In the genomic region with DNA sequence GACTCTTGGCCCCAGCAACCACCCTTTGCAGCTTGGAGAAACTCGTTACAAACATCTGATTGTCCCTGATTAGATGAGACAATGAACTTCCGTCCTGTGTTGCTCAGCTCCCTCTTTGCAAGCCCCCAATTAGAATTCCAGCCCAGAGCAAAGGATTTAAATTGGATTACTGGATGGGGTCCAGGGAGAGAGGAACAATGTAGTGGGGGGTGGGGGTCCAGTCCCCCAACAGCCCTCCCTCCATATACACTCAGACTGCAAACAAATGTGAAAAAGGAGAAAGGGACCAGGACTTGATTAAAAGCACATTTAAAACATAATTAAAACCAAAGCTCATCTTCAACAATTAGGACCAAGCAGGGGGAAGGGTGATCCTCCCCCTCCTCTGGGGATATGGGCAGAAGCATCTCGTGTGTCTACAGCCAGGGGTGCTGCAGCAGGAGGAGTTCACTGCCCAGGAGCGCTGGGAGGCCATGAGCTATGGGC, we compare ENCODE assay signal across 25 cellular contexts.
DNase-seq lines count a peak whose midpoint lies in the region; ATAC-seq and TF ChIP-seq lines count a peak whose summit lies in the region.
"Had no signal": no experiment of that assay in that cellular context is flagged by ENCODE, and none has a peak within 500 bp of the region (broad histone marks: within the 10 kb centered on the region; RNA-seq: fewer than 3 reads in every experiment).

No MANE protein-coding gene starts in this region.

- peak overlapping the region; percentile 16 for H3K4me3 Mint-ChIP-seq in CD8-positive, alpha-beta T cell
- H3K4me3 Mint-ChIP-seq in endodermal cell, result peak overlapping the region; percentile 21
- H3K4me3 Mint-ChIP-seq in stimulated activated memory B cell treated with anti-CD40 and anti-IgM and Interleukin-4, amounts not matched to agents 10 μg/mL and 1 μg/mL and 100 μg/mL, for 72 hours, result no peak overlapping the region
- H3K4me3 Mint-ChIP-seq: activated naive CD4-positive, alpha-beta T cell treated with anti-CD3 and anti-CD28 coated beads for 36 hours; activated T-cell treated with anti-CD3 and anti-CD28 coated beads, Interleukin-2, amount 50 U/mL, for 72 hours; WTC11 had no signal

- dilution Hi-C loops in mammary epithelial cell (cut with HindIII; ENCODE audit: low sequenced_read_pairs), result no loop called here

- no peak overlapping the region for H3K23ac ChIP-seq in neuronal stem cell (ENCODE audit: low read depth, low read length, poor library complexity)

- POLR2A ChIA-PET in CD8-positive, alpha-beta T cell (lab: Charles Lee), result no interaction called here
- POLR2A ChIA-PET in SK-N-SH (lab: Yijun Ruan, JAX), result interaction anchor here (0.6 to 2.2 kb wide), 15 partner anchors 40 to 877 kb away, joined by 3 to 19 read pairs (median 4); a partner anchor contains a TSS

- ATAC-seq in CD8-positive, alpha-beta T cell, result no peak
- ATAC-seq in psoas muscle, result no peak
- ATAC-seq in stimulated activated memory B cell treated with anti-CD40 and anti-IgM and Interleukin-4, amounts not matched to agents 10 μg/mL and 1 μg/mL and 100 μg/mL, for 72 hours, result no peak
- ATAC-seq: activated T-cell treated with anti-CD3 and anti-CD28 coated beads, Interleukin-2, amount 50 U/mL, for 72 hours; WTC11 had no signal

- H3K4me3 ChIP-seq in CD8-positive, alpha-beta T cell (ENCODE audit: low read depth, low read length), result no peak overlapping the region
- H3K4me3 ChIP-seq in SK-N-SH (ENCODE audit: low read depth in 2 of 2, low read length in 1 of 2) (no peak overlapping the region), endodermal cell (ENCODE audit: low read length) (peak overlapping the region; percentile 21), neuronal stem cell (ENCODE audit: low read length in 2 of 2) (no peak overlapping the region), psoas muscle (no peak overlapping the region), mammary epithelial cell (replicated peaks in 1 of 3; ENCODE audit: insufficient read depth in 1 of 3, low read depth in 2 of 3, low read length in 3 of 3) (no peak overlapping the region)
- H3K4me3 ChIP-seq: breast epithelium, lung, skin epidermis had no signal

- peaks cover 19% of the 10 kb centered on the region for H3K4me1 Mint-ChIP-seq in CD8-positive, alpha-beta T cell (ENCODE audit: low read depth)
- peaks cover 45% of the 10 kb centered on the region for H3K4me1 Mint-ChIP-seq in endodermal cell
- H3K4me1 Mint-ChIP-seq in stimulated activated memory B cell treated with anti-CD40 and anti-IgM and Interleukin-4, amounts not matched to agents 10 μg/mL and 1 μg/mL and 100 μg/mL, for 72 hours, result no peaks in the 10 kb centered on the region
- H3K4me1 Mint-ChIP-seq: WTC11 had no signal

- H3K27me3 ChIP-seq in CD8-positive, alpha-beta T cell (ENCODE audit: insufficient read depth, low read length), result no peaks in the 10 kb centered on the region
- H3K27me3 ChIP-seq in SK-N-SH (ENCODE audit: insufficient read depth) (no peaks in the 10 kb centered on the region), endodermal cell (ENCODE audit: control insufficient read depth, insufficient read depth, low read length, poor library complexity, severe bottlenecking) (no peaks in the 10 kb centered on the region), neuronal stem cell (ENCODE audit: control insufficient read depth in 3 of 3, insufficient read depth in 3 of 3, low read depth in 1 of 3, low read length in 3 of 3) (peaks cover 0 to 26% (median 0%) of the 10 kb centered on the region in 3 experiments), psoas muscle (ENCODE audit: insufficient read depth in 3 of 3, low read length in 2 of 3) (no peaks in the 10 kb centered on the region), mammary epithelial cell (ENCODE audit: insufficient read depth, low read length) (no peaks in the 10 kb centered on the region)
- H3K27me3 ChIP-seq: breast epithelium had no signal

- H3K9me3 Mint-ChIP-seq in CD8-positive, alpha-beta T cell, result no peaks in the 10 kb centered on the region
- H3K9me3 Mint-ChIP-seq in endodermal cell, result no peaks in the 10 kb centered on the region
- H3K9me3 Mint-ChIP-seq in stimulated activated memory B cell treated with anti-CD40 and anti-IgM and Interleukin-4, amounts not matched to agents 10 μg/mL and 1 μg/mL and 100 μg/mL, for 72 hours, result no peaks in the 10 kb centered on the region
- H3K9me3 Mint-ChIP-seq: activated naive CD4-positive, alpha-beta T cell treated with anti-CD3 and anti-CD28 coated beads for 36 hours; activated T-cell treated with anti-CD3 and anti-CD28 coated beads, Interleukin-2, amount 50 U/mL, for 72 hours; WTC11 had no signal

- DNase-seq in CD8-positive, alpha-beta T cell, result no peak
- peak; percentile 89 for DNase-seq in SK-N-SH
- no peak for DNase-seq in endodermal cell
- DNase-seq in neuronal stem cell (ENCODE audit: low spot score), result peak; percentile 44
- no peak for DNase-seq in psoas muscle
- DNase-seq in mammary epithelial cell, result no peak
- DNase-seq in Ammon's horn (ENCODE audit: low spot score), result no peak
- DNase-seq: activated CD4-positive, alpha-beta T cell treated with anti-CD3 and anti-CD28 coated beads, Interleukin-2, amount 50 U/mL, for 1 hour; activated naive CD4-positive, alpha-beta T cell treated with anti-CD3 and anti-CD28 coated beads for 36 hours; activated T-cell treated with anti-CD3 and anti-CD28 coated beads, Interleukin-2, amount 50 U/mL, for 72 hours; effector CD8-positive, alpha-beta T cell; MM.1S; NCI-H1436; NCI-H2081 treated with DMSO at 0.1 percent for 48 hours; occipital lobe; stimulated activated CD8-positive, alpha-beta memory T cell treated with anti-CD3 and anti-CD28 coated beads, Interleukin-4, amount 100 ng/mL, for 48 hours; T-helper 9 cell; trophoblast cell had no signal

- H2BK12ac ChIP-seq in neuronal stem cell (ENCODE audit: low read length), result no peak overlapping the region

- no peak overlapping the region for H2AFZ ChIP-seq in SK-N-SH (ENCODE audit: low read depth)
- no peak overlapping the region for H2AFZ ChIP-seq in neuronal stem cell (ENCODE audit: low read length)
- no peak overlapping the region for H2AFZ ChIP-seq in mammary epithelial cell (ENCODE audit: low read depth, low read length)

- H4K91ac ChIP-seq in neuronal stem cell (ENCODE audit: low read depth, low read length, poor library complexity), result no peak overlapping the region

- H3K79me2 ChIP-seq in SK-N-SH (ENCODE audit: insufficient read depth), result no peaks in the 10 kb centered on the region
- no peaks in the 10 kb centered on the region for H3K79me2 ChIP-seq in mammary epithelial cell (ENCODE audit: insufficient read depth, low read length)

- H3K4me1 ChIP-seq in CD8-positive, alpha-beta T cell (ENCODE audit: insufficient read depth, low read length), result peaks cover 26% of the 10 kb centered on the region
- H3K4me1 ChIP-seq in SK-N-SH (ENCODE audit: control insufficient read depth in 1 of 2, insufficient read depth in 2 of 2, low read depth in 1 of 2, low read length in 1 of 2) (peaks cover 0 to 92% of the 10 kb centered on the region in 2 experiments; a peak in 2 of 4 replicates), endodermal cell (ENCODE audit: control insufficient read depth, insufficient read depth, low read length) (peaks cover 22% of the 10 kb centered on the region), neuronal stem cell (ENCODE audit: control insufficient read depth in 2 of 2, insufficient read depth in 1 of 2, low read depth in 1 of 2, low read length in 2 of 2) (peaks cover 0 to 37% of the 10 kb centered on the region in 2 donors), psoas muscle (no peaks in the 10 kb centered on the region), mammary epithelial cell (ENCODE audit: insufficient read depth, low read length) (no peaks in the 10 kb centered on the region)
- H3K4me1 ChIP-seq: breast epithelium had no signal

- peaks cover 2% of the 10 kb centered on the region for H3K79me1 ChIP-seq in neuronal stem cell (ENCODE audit: low read depth, low read length)

- TF ChIP-seq EP300 in SK-N-SH (IDR thresholded peaks at IDR 0.05; ENCODE audit: borderline replicate concordance in 1 of 2, low read depth in 1 of 2, low read length in 1 of 2), result peak; percentile 30 to 98; a peak in 3 of 4 replicates

- H3F3A ChIP-seq in SK-N-SH (replicated peaks; ENCODE audit: insufficient read depth), result no peaks in the 10 kb centered on the region

- H4K20me1 ChIP-seq in SK-N-SH (ENCODE audit: insufficient read depth), result no peaks in the 10 kb centered on the region
- no peaks in the 10 kb centered on the region for H4K20me1 ChIP-seq in mammary epithelial cell (ENCODE audit: insufficient read depth, low read length)

- in situ Hi-C loops in mammary epithelial cell (cut with MboI; ENCODE audit: low sequenced_read_pairs in 2 of 2), result loop anchor here (10.0 kb wide), 1 partner anchor 114 kb away; no protein-coding TSS in a partner anchor

- CTCF ChIA-PET in CD8-positive, alpha-beta T cell (lab: Charles Lee), result interaction anchor here (1.1 to 2.3 kb wide), 2 partner anchors 9 to 111 kb away, joined by 4 to 17 read pairs; no protein-coding TSS in a partner anchor
- CTCF ChIA-PET in SK-N-SH (lab: Yijun Ruan, JAX), result interaction anchor here (0.6 to 23.2 kb wide), 18 partner anchors 15 to 185 kb away, joined by 3 to 499 read pairs (median 6); a partner anchor contains a TSS
- CTCF ChIA-PET in mammary epithelial cell (lab: Charles Lee; ENCODE audit: low non-redundant PET), result interaction anchor here (1.0 kb wide), 1 partner anchor 118 kb away, joined by 5 read pairs; no protein-coding TSS in a partner anchor

- no peak overlapping the region for H4K8ac ChIP-seq in neuronal stem cell (ENCODE audit: low read depth, low read length)

- H3K27me3 Mint-ChIP-seq in CD8-positive, alpha-beta T cell (ENCODE audit: low read depth), result no peaks in the 10 kb centered on the region
- H3K27me3 Mint-ChIP-seq in endodermal cell (ENCODE audit: insufficient read depth), result no peaks in the 10 kb centered on the region
- H3K27me3 Mint-ChIP-seq in stimulated activated memory B cell treated with anti-CD40 and anti-IgM and Interleukin-4, amounts not matched to agents 10 μg/mL and 1 μg/mL and 100 μg/mL, for 72 hours, result peaks cover 38% of the 10 kb centered on the region

- H3K9me2 ChIP-seq in SK-N-SH, result no peaks in the 10 kb centered on the region

- H2BK15ac ChIP-seq in neuronal stem cell (ENCODE audit: low read length), result no peak overlapping the region

- H3K18ac ChIP-seq in neuronal stem cell (ENCODE audit: low read length), result no peak overlapping the region

- no peak overlapping the region for H2BK5ac ChIP-seq in neuronal stem cell (ENCODE audit: low read length)

- H2AK5ac ChIP-seq in neuronal stem cell (ENCODE audit: low read depth, low read length), result no peak overlapping the region

- H3K36me3 ChIP-seq in CD8-positive, alpha-beta T cell (ENCODE audit: insufficient read depth, low read length), result no peaks in the 10 kb centered on the region
- H3K36me3 ChIP-seq in SK-N-SH (replicated peaks in 1 of 2; ENCODE audit: control insufficient read depth in 1 of 2, insufficient read depth in 2 of 2, low read length in 1 of 2) (no peaks in the 10 kb centered on the region), endodermal cell (ENCODE audit: control insufficient read depth, insufficient read depth, low read length) (no peaks in the 10 kb centered on the region), neuronal stem cell (replicated peaks in 1 of 2; ENCODE audit: control insufficient read depth in 2 of 2, insufficient read depth in 2 of 2, low read length in 2 of 2) (no peaks in the 10 kb centered on the region), psoas muscle (ENCODE audit: insufficient read depth in 1 of 2, low read depth in 1 of 2) (no peaks in the 10 kb centered on the region), mammary epithelial cell (ENCODE audit: insufficient read depth, low read length) (no peaks in the 10 kb centered on the region)
- H3K36me3 ChIP-seq: breast epithelium had no signal

- TF ChIP-seq CTCF in CD8-positive, alpha-beta T cell (IDR thresholded peaks at IDR 0.05), result no peak
- TF ChIP-seq CTCF in SK-N-SH (IDR thresholded peaks at IDR 0.05), result no peak
- TF ChIP-seq CTCF in endodermal cell (conservative IDR thresholded peaks at IDR 0.05), result no peak
- TF ChIP-seq CTCF in psoas muscle (IDR thresholded peaks at IDR 0.05), result no peak
- no peak for TF ChIP-seq CTCF in mammary epithelial cell (conservative IDR thresholded peaks at IDR 0.05 in 1 of 2, IDR thresholded peaks at IDR 0.05 in 1 of 2; ENCODE audit: extremely low read depth in 1 of 2, insufficient read depth in 1 of 2, low read depth in 1 of 2, low read length in 2 of 2)

- no peak overlapping the region for H2BK120ac ChIP-seq in neuronal stem cell (ENCODE audit: low read depth, low read length)

- WGBS in SK-N-SH (ENCODE audit: low lambda C conversion rate), result 3% methylated on average over 3 of the region's 4 CpGs
- WGBS in endodermal cell (ENCODE audit: insufficient coverage in 1 of 2, insufficient read length in 1 of 2), 2 experiments, result 46 to 53% methylated on average over 3 to 4 of the region's 4 CpGs
- no CpG with 5 or more reads among the region's 4 CpGs for WGBS in neuronal stem cell (ENCODE audit: extremely low coverage in 2 of 2, insufficient read length in 2 of 2, insufficient replicate concordance in 1 of 2), 2 donors
- 61 to 63% (median 62%) methylated on average over 4 of the region's 4 CpGs for WGBS in psoas muscle, 3 donors
- 55% methylated on average over 4 of the region's 4 CpGs for WGBS in mammary epithelial cell (ENCODE audit: low coverage, missing lambda C conversion rate)

- H3K14ac ChIP-seq in neuronal stem cell (ENCODE audit: low read length), result no peak overlapping the region

- H3K27ac Mint-ChIP-seq in CD8-positive, alpha-beta T cell, result peak overlapping the region; percentile 11
- peak overlapping the region; percentile 92 for H3K27ac Mint-ChIP-seq in endodermal cell
- H3K27ac Mint-ChIP-seq in stimulated activated memory B cell treated with anti-CD40 and anti-IgM and Interleukin-4, amounts not matched to agents 10 μg/mL and 1 μg/mL and 100 μg/mL, for 72 hours, result no peak overlapping the region
- H3K27ac Mint-ChIP-seq: activated naive CD4-positive, alpha-beta T cell treated with anti-CD3 and anti-CD28 coated beads for 36 hours; activated T-cell treated with anti-CD3 and anti-CD28 coated beads, Interleukin-2, amount 50 U/mL, for 72 hours; WTC11 had no signal

- intact Hi-C loops in CD8-positive, alpha-beta T cell (cut with DNase I, micrococcal nuclease), result no loop called here
- intact Hi-C loops in psoas muscle (cut with DNase I), result no loop called here
- intact Hi-C loops in mammary epithelial cell (cut with micrococcal nuclease), result no loop called here

- H3K9ac ChIP-seq in SK-N-SH, result no peak overlapping the region
- H3K9ac ChIP-seq in endodermal cell (ENCODE audit: extremely low read depth, low read length, poor library complexity, severe bottlenecking), result peak overlapping the region; percentile 0
- H3K9ac ChIP-seq in neuronal stem cell (ENCODE audit: low read depth, low read length, poor library complexity), result no peak overlapping the region
- no peak overlapping the region for H3K9ac ChIP-seq in mammary epithelial cell (ENCODE audit: insufficient read depth, low read length)
- H3K9ac ChIP-seq: KMS-11 had no signal

- H3K27ac ChIP-seq in CD8-positive, alpha-beta T cell (ENCODE audit: low read depth, low read length), result no peak overlapping the region
- H3K27ac ChIP-seq in SK-N-SH (ENCODE audit: low read depth in 2 of 2, low read length in 1 of 2), result peak overlapping the region in 1 of 2 experiments; percentile 100; a peak in 3 of 4 replicates
- H3K27ac ChIP-seq in endodermal cell (ENCODE audit: low read depth, low read length), result peak overlapping the region; percentile 21
- peak overlapping the region; percentile 73 for H3K27ac ChIP-seq in neuronal stem cell (replicated peaks; ENCODE audit: low read length)
- no peak overlapping the region for H3K27ac ChIP-seq in psoas muscle
- H3K27ac ChIP-seq in mammary epithelial cell (ENCODE audit: insufficient read depth, low read depth, low read length), result no peak overlapping the region
- H3K27ac ChIP-seq: HL-60, KMS-11 had no signal

- H3K36me3 Mint-ChIP-seq in CD8-positive, alpha-beta T cell, result no peaks in the 10 kb centered on the region
- H3K36me3 Mint-ChIP-seq in endodermal cell (ENCODE audit: low read depth), result no peaks in the 10 kb centered on the region
- H3K36me3 Mint-ChIP-seq in stimulated activated memory B cell treated with anti-CD40 and anti-IgM and Interleukin-4, amounts not matched to agents 10 μg/mL and 1 μg/mL and 100 μg/mL, for 72 hours, result no peaks in the 10 kb centered on the region
- H3K36me3 Mint-ChIP-seq: WTC11 had no signal

- H3K4ac ChIP-seq in neuronal stem cell (ENCODE audit: low read length), result no peak overlapping the region

- TF ChIP-seq RAD21 in SK-N-SH (IDR thresholded peaks at IDR 0.05; ENCODE audit: low read length), result peak; percentile 28; the same call in 1 of the 2 replicates

- no peaks in the 10 kb centered on the region for H3K9me3 ChIP-seq in CD8-positive, alpha-beta T cell (ENCODE audit: low read length)
- H3K9me3 ChIP-seq in SK-N-SH (no peaks in the 10 kb centered on the region), endodermal cell (ENCODE audit: control insufficient read depth, low read length) (no peaks in the 10 kb centered on the region), neuronal stem cell (replicated peaks in 1 of 2; ENCODE audit: control insufficient read depth in 2 of 2, insufficient read depth in 1 of 2, low read depth in 1 of 2, low read length in 2 of 2) (no peaks in the 10 kb centered on the region), psoas muscle (no peaks in the 10 kb centered on the region), mammary epithelial cell (replicated peaks; ENCODE audit: insufficient read depth, low read length) (no peaks in the 10 kb centered on the region)
- H3K9me3 ChIP-seq: breast epithelium had no signal

- H3K4me2 ChIP-seq in SK-N-SH, result no peak overlapping the region
- H3K4me2 ChIP-seq in neuronal stem cell (ENCODE audit: insufficient read depth, low read length, poor library complexity, severe bottlenecking), result no peak overlapping the region
- H3K4me2 ChIP-seq in mammary epithelial cell (ENCODE audit: insufficient read depth, low read depth, low read length), result no peak overlapping the region
- H3K4me2 ChIP-seq: KMS-11 had no signal

- no TSS peak for BruUV-seq in mammary epithelial cell (replicated peaks; lab: Mats Ljungman, UMichigan)

Comparison
In these comparisons a context has a peak if more than half of its experiments do, and no peak if none do; other contexts are left out.
1. DNase-seq: peak in SK-N-SH (single experiment) and neuronal stem cell (single experiment); none in CD8-positive, alpha-beta T cell (0 of 7), endodermal cell (single experiment), psoas muscle (0 of 2), mammary epithelial cell (single experiment) and Ammon's horn (single experiment).
2. H3K27ac ChIP-seq: peak in endodermal cell (single experiment) and neuronal stem cell (single experiment); none in CD8-positive, alpha-beta T cell (single experiment), psoas muscle (single experiment) and mammary epithelial cell (single experiment).